18 cellular contexts compared by ENCODE assay signal in the genomic region with DNA sequence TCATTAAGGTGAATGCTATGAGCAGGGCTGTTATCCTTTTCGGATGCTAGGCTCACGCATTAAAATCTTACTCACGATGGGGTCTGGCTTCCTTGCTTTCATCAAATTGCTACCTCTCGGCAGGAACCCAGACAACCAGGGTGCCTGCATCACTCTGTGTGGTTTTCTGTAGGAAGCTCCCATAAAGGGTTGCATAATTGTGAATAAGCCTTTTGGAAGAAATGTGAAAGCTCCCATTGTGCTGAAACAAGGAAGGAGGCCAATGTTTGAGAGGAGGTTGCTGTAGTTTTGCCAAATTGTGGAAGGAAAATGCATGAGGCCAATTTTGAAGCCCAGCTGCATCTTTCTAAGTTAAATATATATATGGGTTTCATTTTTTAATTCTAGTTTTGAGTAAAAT.
A peak's percentile ranks its signal among the peaks of the same experiment; 100 is the strongest.
DNase-seq lines count a peak whose midpoint lies in the region; ATAC-seq, FAIRE-seq and TF ChIP-seq lines count a peak whose summit lies in the region.
"Had no signal": no experiment of that assay in that cellular context is flagged by ENCODE, and none has a peak within 500 bp of the region (broad histone marks: within the 10 kb centered on the region; RNA-seq: fewer than 3 reads in every experiment).

No MANE protein-coding gene starts in this region.

- DNase-seq in NCI-H2107 treated with DMSO at 0.1 percent for 48 hours (lab: John Stamatoyannopoulos, UW; ENCODE audit: unreplicated experiment) (peak; percentile 27), NCI-H2107 (lab: John Stamatoyannopoulos, UW) (no peak), astrocyte of the cerebellum (ENCODE audit: low read depth) (peak; percentile 94), hippocampal formation (lab: John Stamatoyannopoulos, UW) (peak; percentile 55 to 92), sciatic nerve (ENCODE audit: low spot score) (no peak), A172 (ENCODE audit: low spot score) (no peak), H54 (ENCODE audit: insufficient read length, low spot score) (no peak), GM20000 (ENCODE audit: low spot score) (no peak)
- DNase-seq: 8988T; activated B cell treated with CpG ODN at 0.5 μM for 24 hours; activated gamma-delta T cell treated with Interleukin-2 at 50 U/mL for 16 hours; CD4-positive, alpha-beta memory T cell; NCI-H2029; Peyer's patch had no signal

- no peak for TF ChIP-seq CTCF in astrocyte of the cerebellum (IDR thresholded peaks at IDR 0.05; ENCODE audit: low read depth, low read length, missing control alignments)
- no peak for TF ChIP-seq CTCF in GM20000 (IDR thresholded peaks at IDR 0.05; ENCODE audit: extremely low read depth, missing control alignments)

- TF ChIP-seq POLR2A in H54 (IDR thresholded peaks at IDR 0.05; ENCODE audit: low read depth, low read length): no peak

- FAIRE-seq in H54 (lab: Jason Lieb, UNC): no peak
- FAIRE-seq: bronchial epithelial cell, GM12878, keratinocyte had no signal

- peak; percentile 86 for ATAC-seq in sciatic nerve
- ATAC-seq: gastroesophageal sphincter, GM12878 had no signal

- H3K4me3 ChIP-seq in astrocyte of the cerebellum (ENCODE audit: low read depth, low read length): no peak overlapping the region
- H3K4me3 ChIP-seq: gastroesophageal sphincter, GM12878, Peyer's patch had no signal

- intact Hi-C loops in sciatic nerve (cut with DNase I): no loop called here

- in situ Hi-C loops in astrocyte of the cerebellum (cut with HindIII; ENCODE audit: low sequenced_read_pairs): loop anchor here (10.0 kb wide), 1 partner anchor 79 kb away; no protein-coding TSS in a partner anchor

Comparison
In these comparisons a context has a peak if more than half of its experiments do, and no peak if none do; other contexts are left out.
1. DNase-seq: peak in NCI-H2107 treated with DMSO at 0.1 percent for 48 hours (single experiment), astrocyte of the cerebellum (single experiment) and hippocampal formation (2 of 2); none in NCI-H2107 (single experiment), sciatic nerve (single experiment), A172 (single experiment), H54 (single experiment) and GM20000 (single experiment).